Comparison of ENCODE assay signal across 16 cellular contexts in the genomic region with DNA sequence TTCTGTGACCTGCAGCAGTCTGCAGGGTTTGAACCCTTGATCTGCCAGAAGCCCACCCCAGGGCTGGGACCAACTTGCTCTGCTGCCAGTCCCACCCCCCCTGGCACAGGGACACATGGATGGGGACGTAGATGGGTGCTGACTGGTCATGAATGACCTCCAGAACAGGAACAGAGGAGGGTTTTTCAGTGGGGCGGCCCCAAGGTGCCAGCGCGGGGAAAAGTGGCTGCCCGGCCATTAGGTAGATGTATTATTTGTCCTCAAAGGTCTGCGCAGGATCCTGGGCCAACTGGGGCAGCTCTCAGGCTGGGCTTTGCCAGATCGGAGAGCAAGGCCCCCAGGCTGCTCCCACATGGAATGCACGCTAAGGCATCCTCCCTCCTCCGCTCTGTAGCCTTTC.
"Had no signal": no experiment of that assay in that cellular context is flagged by ENCODE, and none has a peak within 500 bp of the region (broad histone marks: within the 10 kb centered on the region; RNA-seq: fewer than 3 reads in every experiment).

No MANE protein-coding gene starts in this region.

- H3K9me3 ChIP-seq: ovary, sigmoid colon, SK-N-SH, spleen, stomach, testis had no signal

- H3K9me3 Mint-ChIP-seq: T-cell had no signal

- H3K9ac ChIP-seq: SK-N-SH had no signal

- H3K4me3 ChIP-seq: ovary, sigmoid colon, spleen, stomach, testis had no signal

- H3K27ac ChIP-seq: brain microvascular endothelial cell, ovary, sigmoid colon, spleen, stomach, testis had no signal

- H3K4me2 ChIP-seq: SK-N-SH had no signal

- H3K9me2 ChIP-seq: SK-N-SH had no signal

- DNase-seq: activated gamma-delta T cell treated with Interleukin-2 at 50 U/mL for 16 hours; anterior cingulate cortex; brain microvascular endothelial cell; erythroblast; hippocampal formation; kidney; ovary; sigmoid colon; SK-N-SH; spleen; stimulated activated CD4-positive, alpha-beta T cell treated with anti-CD3 and anti-CD28 coated beads, Interleukin-1b, Interleukin-23, amount 100 ng/mL, for 48 hours; stomach; T1000; testis had no signal

- H3K27me3 Mint-ChIP-seq: activated naive CD8-positive, alpha-beta T cell had no signal

- H3K36me3 Mint-ChIP-seq: activated naive CD8-positive, alpha-beta T cell; T-cell had no signal

- H3K27ac Mint-ChIP-seq: activated naive CD8-positive, alpha-beta T cell had no signal

- H3K27me3 ChIP-seq: ovary, testis had no signal

- H3K36me3 ChIP-seq: brain microvascular endothelial cell, ovary, sigmoid colon, spleen, stomach had no signal

- FAIRE-seq: kidney had no signal

- H3K4me3 Mint-ChIP-seq: activated naive CD8-positive, alpha-beta T cell; T-cell had no signal
